17 cellular contexts compared by ENCODE assay signal in genomic region chr6:109770779-109771178, GRCh38.
"Had no signal": no experiment of that assay in that cellular context is flagged by ENCODE, and none has a peak within 500 bp of the region (broad histone marks: within the 10 kb centered on the region; RNA-seq: fewer than 3 reads in every experiment).

No MANE protein-coding gene starts in this region.

- H3K9ac ChIP-seq: parathyroid adenoma had no signal

- H3K27me3 ChIP-seq: adrenal gland, heart left ventricle, transverse colon, vagina had no signal

- H3K4me1 ChIP-seq: parathyroid adenoma, transverse colon, vagina had no signal

- H3K4me3 Mint-ChIP-seq: activated CD4-positive, alpha-beta memory T cell treated with anti-CD3 and anti-CD28 coated beads for 36 hours; activated CD8-positive, alpha-beta memory T cell treated with anti-CD3 and anti-CD28 coated beads, Interleukin-2, amount 10 ng/mL, durations not matched to agents 7 days and 5 days; activated naive CD4-positive, alpha-beta T cell treated with anti-CD3 and anti-CD28 coated beads, Interleukin-2, amount 10 ng/mL, durations not matched to agents 7 days and 5 days; endodermal cell had no signal

- H3K4me3 ChIP-seq: adrenal gland, heart left ventricle, lower lobe of right lung, transverse colon, vagina had no signal

- H3K79me2 ChIP-seq: parathyroid adenoma had no signal

- H3K36me3 ChIP-seq: adrenal gland had no signal

- H2AFZ ChIP-seq: parathyroid adenoma had no signal

- H3K9me3 ChIP-seq: adrenal gland, heart left ventricle, lower lobe of right lung, transverse colon, vagina had no signal

- H3K27me3 Mint-ChIP-seq: activated CD4-positive, alpha-beta memory T cell treated with anti-CD3 and anti-CD28 coated beads for 36 hours; activated CD8-positive, alpha-beta memory T cell treated with anti-CD3 and anti-CD28 coated beads, Interleukin-2, amount 10 ng/mL, durations not matched to agents 7 days and 5 days; activated naive CD4-positive, alpha-beta T cell treated with anti-CD3 and anti-CD28 coated beads, Interleukin-2, amount 10 ng/mL, durations not matched to agents 7 days and 5 days had no signal

- H3K27ac ChIP-seq: adrenal gland, lower lobe of right lung, parathyroid adenoma, transverse colon, vagina had no signal

- H3K9me3 Mint-ChIP-seq: activated CD4-positive, alpha-beta memory T cell treated with anti-CD3 and anti-CD28 coated beads for 36 hours; activated naive CD4-positive, alpha-beta T cell treated with anti-CD3 and anti-CD28 coated beads, Interleukin-2, amount 10 ng/mL, durations not matched to agents 7 days and 5 days had no signal

- H3K27ac Mint-ChIP-seq: activated CD4-positive, alpha-beta memory T cell treated with anti-CD3 and anti-CD28 coated beads for 36 hours; activated CD8-positive, alpha-beta memory T cell treated with anti-CD3 and anti-CD28 coated beads, Interleukin-2, amount 10 ng/mL, durations not matched to agents 7 days and 5 days; activated naive CD4-positive, alpha-beta T cell treated with anti-CD3 and anti-CD28 coated beads, Interleukin-2, amount 10 ng/mL, durations not matched to agents 7 days and 5 days; endodermal cell had no signal

- DNase-seq: activated CD4-positive, alpha-beta memory T cell treated with anti-CD3 and anti-CD28 coated beads for 36 hours; activated CD4-positive, alpha-beta T cell treated with anti-CD3 and anti-CD28 coated beads for 1 hour; activated CD8-positive, alpha-beta memory T cell treated with anti-CD3 and anti-CD28 coated beads, Interleukin-2, amount 10 ng/mL, durations not matched to agents 7 days and 5 days; activated naive CD4-positive, alpha-beta T cell treated with anti-CD3 and anti-CD28 coated beads, Interleukin-2, amount 10 ng/mL, durations not matched to agents 7 days and 5 days; activated T-cell treated with anti-CD3 and anti-CD28 coated beads, Interleukin-2, amount 50 U/mL, for 1 hour; adrenal gland; endodermal cell; heart left ventricle; left cardiac atrium; lower lobe of right lung; retina; stimulated activated CD4-positive, alpha-beta T cell treated with anti-CD3 and anti-CD28 coated beads, Interleukin-4, amount 100 ng/mL, for 1 hour; stimulated activated naive CD4-positive, alpha-beta T cell; substantia nigra; transverse colon had no signal

- ATAC-seq: activated CD8-positive, alpha-beta memory T cell treated with anti-CD3 and anti-CD28 coated beads, Interleukin-2, amount 10 ng/mL, durations not matched to agents 7 days and 5 days; left cardiac atrium had no signal
